In genomic region chr20:63223121-63223825, GRCh38 we compare ENCODE assay signal across 8 cellular contexts. TPM values are rescaled to one million over a fixed set of nuclear protein-coding genes. Genes with fewer than 3 reads are reported as not detected.
DNase-seq lines count a peak whose midpoint lies in the region; ATAC-seq and TF ChIP-seq lines count a peak whose summit lies in the region.

No MANE protein-coding gene starts in this region.

- peak; percentile 73 for DNase-seq in D341Med (ENCODE audit: low spot score)
- peak; percentile 30 for DNase-seq in IMR-90
- no peak for DNase-seq in chondrocyte (ENCODE audit: low spot score)
- DNase-seq in mesothelial cell of epicardium (ENCODE audit: low spot score in 2 of 2, unreplicated experiment in 2 of 2) = peak in 1 of 2 experiments; percentile 57
- DNase-seq in upper lobe of left lung = no peak
- no peak for DNase-seq in omental fat pad (ENCODE audit: low spot score)

- H3K27ac Mint-ChIP-seq in chondrocyte (ENCODE audit: unreplicated experiment) (peak overlapping the region; percentile 51), mesothelial cell of epicardium (no peak overlapping the region)

- H2AK5ac ChIP-seq in IMR-90 (ENCODE audit: low read depth, low read length) = peak overlapping the region; percentile 43; the same call in 1 of the 2 replicates

- H3K4me1 Mint-ChIP-seq in chondrocyte (ENCODE audit: low read depth) (peaks cover 24% of the 10 kb centered on the region), mesothelial cell of epicardium (peaks cover 13% of the 10 kb centered on the region)

- no peak overlapping the region for H2BK120ac ChIP-seq in IMR-90 (ENCODE audit: low read depth, low read length)

- no peak overlapping the region for H4K91ac ChIP-seq in IMR-90 (ENCODE audit: insufficient read depth, low read depth, low read length)

- no peak overlapping the region for H2BK20ac ChIP-seq in IMR-90 (ENCODE audit: low read depth, low read length)

- H2BK15ac ChIP-seq in IMR-90 (ENCODE audit: low read depth, low read length) = no peak overlapping the region

- no peak overlapping the region for H4K5ac ChIP-seq in IMR-90 (ENCODE audit: low read depth, low read length)

- H3K4me1 ChIP-seq in IMR-90 (ENCODE audit: control insufficient read depth, insufficient read depth, low read length) (peaks cover 10% of the 10 kb centered on the region), upper lobe of left lung (peaks cover 0 to 5% (median 0%) of the 10 kb centered on the region in 4 donors)

- H4K8ac ChIP-seq in IMR-90 (ENCODE audit: low read depth in 2 of 2, low read length in 2 of 2) = no peak overlapping the region

- H2BK5ac ChIP-seq in IMR-90 (ENCODE audit: low read depth, low read length, poor library complexity, severe bottlenecking) = no peak overlapping the region

- H2AFZ ChIP-seq in IMR-90 (replicated peaks; ENCODE audit: low read length, poor library complexity) = peak overlapping the region; percentile 70

- BruUV-seq in IMR-90 (replicated peaks; lab: Mats Ljungman, UMichigan) = no TSS peak

- no peaks in the 10 kb centered on the region for H3K36me3 ChIP-seq in IMR-90 (ENCODE audit: control insufficient read depth, insufficient read depth, low read length)
- no peaks in the 10 kb centered on the region for H3K36me3 ChIP-seq in upper lobe of left lung

- peak; percentile 74 for ATAC-seq in IMR-90 (ENCODE audit: low read depth)
- peak in 1 of 2 donors; percentile 36 for ATAC-seq in upper lobe of left lung (ENCODE audit: low FRiP score in 2 of 2)
- ATAC-seq in omental fat pad (ENCODE audit: low FRiP score) = no peak
- ATAC-seq in GM18868 (IDR thresholded peaks at IDR 0.05; ENCODE audit: unreplicated experiment) = no peak

- H3K9me1 ChIP-seq in IMR-90 (ENCODE audit: insufficient read depth, low read length) = no peaks in the 10 kb centered on the region

- H3K14ac ChIP-seq in IMR-90 (replicated peaks; ENCODE audit: low read depth, low read length) = no peak overlapping the region

- H3K9me3 Mint-ChIP-seq in chondrocyte (ENCODE audit: low read depth) (no peaks in the 10 kb centered on the region), mesothelial cell of epicardium (no peaks in the 10 kb centered on the region)

- POLR2A ChIA-PET in IMR-90 (lab: Charles Lee; ENCODE audit: unreplicated experiment) = no interaction called here

- no peaks in the 10 kb centered on the region for H3K36me3 Mint-ChIP-seq in chondrocyte (ENCODE audit: low read depth)
- H3K36me3 Mint-ChIP-seq in mesothelial cell of epicardium = no peaks in the 10 kb centered on the region

- 0% methylated on average over 2 of the region's 12 CpGs; no CpG with 5 or more reads in 1 of the 2 experiments for WGBS in IMR-90 (ENCODE audit: extremely low coverage in 2 of 2, insufficient read length in 1 of 2), 2 experiments
- 52 to 61% methylated on average over 6 to 12 of the region's 12 CpGs for WGBS in upper lobe of left lung, 2 donors

- no peak overlapping the region for H3K23ac ChIP-seq in IMR-90 (ENCODE audit: low read depth, low read length)

- TF ChIP-seq CTCF in IMR-90 (conservative IDR thresholded peaks at IDR 0.05; ENCODE audit: low read depth, low read length) (peak; percentile 65), WI38 (IDR thresholded peaks at IDR 0.05; ENCODE audit: low read depth, low read length) (peak; percentile 83), chondrocyte (IDR thresholded peaks at IDR 0.05) (peak; percentile 93), mesothelial cell of epicardium (IDR thresholded peaks at IDR 0.05; ENCODE audit: unreplicated experiment) (peak; percentile 76), upper lobe of left lung (IDR thresholded peaks at IDR 0.05) (peak; percentile 46 to 71 (median 58)), omental fat pad (IDR thresholded peaks at IDR 0.05) (no peak)

- H3K27me3 ChIP-seq in IMR-90 (ENCODE audit: control insufficient read depth, insufficient read depth, low read length) (peaks cover 28% of the 10 kb centered on the region), upper lobe of left lung (no peaks in the 10 kb centered on the region)

- CTCF ChIA-PET in IMR-90 (lab: Yijun Ruan, JAX) = interaction anchor here (0.6 to 2.1 kb wide), 15 partner anchors 9 to 144 kb away, joined by 3 to 13 read pairs (median 4); partner anchors contain the start of gene ARFGAP1

- no peak overlapping the region for H3K9ac ChIP-seq in IMR-90 (ENCODE audit: low read depth, low read length)

- peaks cover 15% of the 10 kb centered on the region; the same call in 1 of the 2 replicates for H4K20me1 ChIP-seq in IMR-90 (ENCODE audit: insufficient read depth, low read length)

- H3K4me3 ChIP-seq in IMR-90 (ENCODE audit: insufficient read depth, low read depth, low read length) = no peak overlapping the region
- no peak overlapping the region for H3K4me3 ChIP-seq in WI38 (ENCODE audit: low read depth, low read length)
- H3K4me3 ChIP-seq in upper lobe of left lung = no peak overlapping the region

- H3K9me3 ChIP-seq in IMR-90 (ENCODE audit: control insufficient read depth, insufficient read depth, low read length) (no peaks in the 10 kb centered on the region), upper lobe of left lung (no peaks in the 10 kb centered on the region)

- H3K27ac ChIP-seq in IMR-90 (ENCODE audit: insufficient read depth, low read length) = no peak overlapping the region
- H3K27ac ChIP-seq in upper lobe of left lung = no peak overlapping the region

- 0 out of 2 replicates have a peak, but pooled peaks have one; percentile 20 for TF ChIP-seq POLR2A in IMR-90 (IDR thresholded peaks at IDR 0.05; ENCODE audit: low read depth, low read length)
- TF ChIP-seq POLR2A in upper lobe of left lung (IDR thresholded peaks at IDR 0.05) = no peak

- no peak for TF ChIP-seq EP300 in upper lobe of left lung (IDR thresholded peaks at IDR 0.05)

- intact Hi-C loops in IMR-90 (cut with micrococcal nuclease) = loop anchor here (1.0 to 5.0 kb wide), 2 partner anchors 28 to 159 kb away; no protein-coding TSS in a partner anchor

- in situ Hi-C loops in IMR-90 (cut with MboI; ENCODE audit: low sequenced_read_pairs) = no loop called here

- H3K79me1 ChIP-seq in IMR-90 (ENCODE audit: low read depth in 1 of 2, low read length in 2 of 2) = no peaks in the 10 kb centered on the region

- H3K56ac ChIP-seq in IMR-90 (ENCODE audit: extremely low read depth, insufficient read depth, low read length) = no peak overlapping the region

- H2AK9ac ChIP-seq in IMR-90 (replicated peaks; ENCODE audit: low read depth, low read length, poor library complexity) = no peak overlapping the region

- H3K4me3 Mint-ChIP-seq in chondrocyte (ENCODE audit: unreplicated experiment) (no peak overlapping the region), mesothelial cell of epicardium (no peak overlapping the region)

- peak; percentile 74 for TF ChIP-seq RAD21 in IMR-90 (IDR thresholded peaks at IDR 0.05; ENCODE audit: low read length)

- no peak overlapping the region for H3K4ac ChIP-seq in IMR-90 (ENCODE audit: low read depth, low read length)

- H3K18ac ChIP-seq in IMR-90 (ENCODE audit: low read depth, low read length) = no peak overlapping the region

- no peak overlapping the region for H3K4me2 ChIP-seq in IMR-90 (ENCODE audit: low read depth, low read length)

- H3K27me3 Mint-ChIP-seq in chondrocyte (ENCODE audit: low read depth) = peaks cover 10% of the 10 kb centered on the region
- peaks cover 24% of the 10 kb centered on the region for H3K27me3 Mint-ChIP-seq in mesothelial cell of epicardium (ENCODE audit: low read depth)

- dilution Hi-C loops in IMR-90 (cut with HindIII; ENCODE audit: low sequenced_read_pairs, unreplicated experiment) = no loop called here

TF ChIP-seq in IMR-90, 13 proteins besides CTCF, POLR2A, EP300 and RAD21 (continues in another document):
- TF ChIP-seq SMC3 (IDR thresholded peaks at IDR 0.05; ENCODE audit: low read depth, low read length) = peak; percentile 63

RNA-seq across cellular contexts. Expression of gene YTHDF1, which starts 7.3 kb away (rescaled TPM):
- 10.9 and 13.9 TPM in 2 replicates for total RNA-seq in IMR-90 (2012; rRNA removed)
- polyA plus RNA-seq in IMR-90 (2012; rRNA removed) = 21.3 and 22.6 TPM in 2 replicates
- 11.8 and 17.6 TPM in 2 replicates for polyA plus RNA-seq in IMR-90 (2012; cell fraction: cytosol; rRNA removed)
- polyA plus RNA-seq in IMR-90 (2012; cell fraction: nucleus; rRNA removed; ENCODE audit: low replicate concordance) = 28.4 and 31.6 TPM in 2 replicates
- total RNA-seq in chondrocyte = 39.1 to 43.6 TPM (median 41.3 TPM) in 3 replicates
- total RNA-seq in mesothelial cell of epicardium = 49.3 to 52.9 TPM (median 50.1 TPM) in 3 replicates
- 10 to 100 TPM; 29.3 to 42.1 (median 31.6) TPM for total RNA-seq in upper lobe of left lung
- total RNA-seq in omental fat pad = 10 to 100 TPM; 21.2 to 49.6 (median 25.8) TPM

RNA-seq across cellular contexts. Expression of gene BIRC7, which starts 12.4 kb away (rescaled TPM):
- total RNA-seq in IMR-90 (2012; rRNA removed) = not detected in 2 replicates
- polyA plus RNA-seq in IMR-90 (2012; rRNA removed) = not detected in 2 replicates
- polyA plus RNA-seq in IMR-90 (2012; cell fraction: cytosol; rRNA removed) = 0.02 TPM in 1 of 2 replicates, not detected in the other
- polyA plus RNA-seq in IMR-90 (2012; cell fraction: nucleus; rRNA removed; ENCODE audit: low replicate concordance) = not detected in 2 replicates
- 0.50 to 0.51 TPM in 2 of 3 replicates, not detected in the other for total RNA-seq in chondrocyte
- total RNA-seq in mesothelial cell of epicardium = 0.36 to 0.84 TPM (median 0.50 TPM) in 3 replicates
- 10 to 100 TPM in 1 of 6 donors, 1 to 10 TPM in 3, not detected in 2; 1.3 to 15.0 (median 2.8) TPM for total RNA-seq in upper lobe of left lung
- total RNA-seq in omental fat pad = 1 to 10 TPM in 1 of 4 donors, under 1 TPM in 1, not detected in 2; 0.48 to 3.0 TPM

RNA-seq across cellular contexts. Expression of gene NKAIN4, which starts 31.0 kb away (rescaled TPM):
- total RNA-seq in IMR-90 (2012; rRNA removed) (not detected in 2 replicates), chondrocyte (2.2 to 3.1 TPM (median 3.0 TPM) in 3 replicates), mesothelial cell of epicardium (16.1 to 18.4 TPM (median 16.8 TPM) in 3 replicates), upper lobe of left lung (under 1 TPM in 1 of 6 donors, not detected in 5; 0.17 TPM), omental fat pad (not detected)
- not detected in 2 replicates for polyA plus RNA-seq in IMR-90 (2012; rRNA removed)
- not detected in 2 replicates for polyA plus RNA-seq in IMR-90 (2012; cell fraction: cytosol; rRNA removed)
- not detected in 2 replicates for polyA plus RNA-seq in IMR-90 (2012; cell fraction: nucleus; rRNA removed; ENCODE audit: low replicate concordance)

RNA-seq across cellular contexts. Expression of gene ARFGAP1, which starts 49.3 kb away (rescaled TPM):
- total RNA-seq in IMR-90 (2012; rRNA removed) (54.7 and 59.1 TPM in 2 replicates), chondrocyte (117 to 186 TPM (median 124 TPM) in 3 replicates), mesothelial cell of epicardium (193 to 210 TPM (median 208 TPM) in 3 replicates), upper lobe of left lung (100 to 1,000 TPM in 2 of 6 donors, 10 to 100 TPM in 4; 39.8 to 169 (median 84.7) TPM), omental fat pad (10 to 100 TPM; 29.2 to 59.7 (median 41.3) TPM)
- 194 and 203 TPM in 2 replicates for polyA plus RNA-seq in IMR-90 (2012; rRNA removed)
- 96.9 and 108 TPM in 2 replicates for polyA plus RNA-seq in IMR-90 (2012; cell fraction: cytosol; rRNA removed)
- 1,020 and 2,202 TPM in 2 replicates for polyA plus RNA-seq in IMR-90 (2012; cell fraction: nucleus; rRNA removed; ENCODE audit: low replicate concordance)

Comparison
In these comparisons a context has a peak if more than half of its experiments do, and no peak if none do; other contexts are left out.
1. DNase-seq: peak in D341Med (single experiment) and IMR-90 (single experiment); none in chondrocyte (single experiment), upper lobe of left lung (0 of 2) and omental fat pad (single experiment).
2. CTCF ChIP-seq: peak in IMR-90 (single experiment), WI38 (single experiment), chondrocyte (single experiment), mesothelial cell of epicardium (single experiment) and upper lobe of left lung (6 of 6); none in omental fat pad (0 of 3).